ENCODE assay signal across 8 cellular contexts in genomic region chr17:8435245-8436168, GRCh38. TPM values are rescaled to one million over a fixed set of nuclear protein-coding genes. Genes with fewer than 3 reads are reported as not detected.
DNase-seq lines count a peak whose midpoint lies in the region; ATAC-seq, FAIRE-seq and TF ChIP-seq lines count a peak whose summit lies in the region.

TSS of gene NDEL1 (plus strand) at chr17:8435884. CDS start at chr17:8444272, 8,388 bp downstream.

- ATAC-seq in activated T-helper 17 cell treated with anti-CD3 and anti-CD28 coated beads, Interleukin-2, amount 50 U/mL, for 72 hours (replicated peaks): peak; percentile 97
- ATAC-seq in naive thymus-derived CD4-positive, alpha-beta T cell: peak; percentile 95
- peak; percentile 99 for ATAC-seq in stimulated activated memory B cell treated with anti-CD40 and anti-IgM and Interleukin-4, amounts not matched to agents 10 μg/mL and 1 μg/mL and 100 μg/mL, for 72 hours

- H2AFZ ChIP-seq in fibroblast of lung (ENCODE audit: low read length): peak within 1 kb of the TSS; percentile 94

- peak within 1 kb of the TSS; percentile 95 for H3K4me2 ChIP-seq in fibroblast of lung (ENCODE audit: extremely low read depth, insufficient read depth, low read length)

- FAIRE-seq in H54 (lab: Jason Lieb, UNC): no peak

- peak within 1 kb of the TSS; percentile 100 for H3K4me3 Mint-ChIP-seq in activated T-helper 17 cell treated with anti-CD3 and anti-CD28 coated beads, Interleukin-2, amount 50 U/mL, for 72 hours
- peak within 1 kb of the TSS; percentile 94 to 99 (median 96) for H3K4me3 Mint-ChIP-seq in naive thymus-derived CD4-positive, alpha-beta T cell
- peak within 1 kb of the TSS; percentile 92 for H3K4me3 Mint-ChIP-seq in stimulated activated memory B cell treated with anti-CD40 and anti-IgM and Interleukin-4, amounts not matched to agents 10 μg/mL and 1 μg/mL and 100 μg/mL, for 72 hours

- H3K4me3 ChIP-seq in fibroblast of lung (replicated peaks in 1 of 4; ENCODE audit: control extremely low read depth in 1 of 4, insufficient read depth in 1 of 4, low read depth in 3 of 4, low read length in 4 of 4): peak within 1 kb of the TSS; percentile 78 to 100 (median 92)
- H3K4me3 ChIP-seq in naive thymus-derived CD4-positive, alpha-beta T cell (ENCODE audit: low read length): peak within 1 kb of the TSS; percentile 81

- H3K27me3 Mint-ChIP-seq in activated T-helper 17 cell treated with anti-CD3 and anti-CD28 coated beads, Interleukin-2, amount 50 U/mL, for 72 hours: no peaks in the 10 kb centered on the region
- H3K27me3 Mint-ChIP-seq in naive thymus-derived CD4-positive, alpha-beta T cell: no peaks in the 10 kb centered on the region
- H3K27me3 Mint-ChIP-seq in stimulated activated memory B cell treated with anti-CD40 and anti-IgM and Interleukin-4, amounts not matched to agents 10 μg/mL and 1 μg/mL and 100 μg/mL, for 72 hours: no peaks in the 10 kb centered on the region

- peak; percentile 98 for DNase-seq in EL
- peak; percentile 99 for DNase-seq in H54 (ENCODE audit: insufficient read length, low spot score)
- DNase-seq in LoVo (ENCODE audit: low spot score): peak; percentile 97
- peak; percentile 99 for DNase-seq in RWPE1 (ENCODE audit: low spot score)
- DNase-seq in fibroblast of lung (ENCODE audit: low read depth in 2 of 2): peak; percentile 97 to 98
- DNase-seq in naive thymus-derived CD4-positive, alpha-beta T cell: peak; percentile 97 to 99 (median 99)

- TF ChIP-seq CTCF in RWPE1 (conservative IDR thresholded peaks at IDR 0.05; ENCODE audit: low read depth) (no peak), fibroblast of lung (conservative IDR thresholded peaks at IDR 0.05 in 1 of 2, IDR thresholded peaks at IDR 0.05 in 1 of 2; ENCODE audit: low read depth in 1 of 2, low read length in 2 of 2) (no peak)

- peak within 1 kb of the TSS; percentile 99 for H3K9ac ChIP-seq in fibroblast of lung (ENCODE audit: insufficient read depth, low read length)

- no peaks in the 10 kb centered on the region for H3K27me3 ChIP-seq in fibroblast of lung (ENCODE audit: control insufficient read depth, insufficient read depth, low read length)
- no peaks in the 10 kb centered on the region for H3K27me3 ChIP-seq in naive thymus-derived CD4-positive, alpha-beta T cell (ENCODE audit: control insufficient read depth in 2 of 2, insufficient read depth in 2 of 2, low read length in 2 of 2)

- H3K4me1 Mint-ChIP-seq in activated T-helper 17 cell treated with anti-CD3 and anti-CD28 coated beads, Interleukin-2, amount 50 U/mL, for 72 hours: peaks cover 6% of the 10 kb centered on the region
- peaks cover 9 to 46% (median 37%) of the 10 kb centered on the region in 7 donors for H3K4me1 Mint-ChIP-seq in naive thymus-derived CD4-positive, alpha-beta T cell
- peaks cover 23% of the 10 kb centered on the region for H3K4me1 Mint-ChIP-seq in stimulated activated memory B cell treated with anti-CD40 and anti-IgM and Interleukin-4, amounts not matched to agents 10 μg/mL and 1 μg/mL and 100 μg/mL, for 72 hours

- CTCF ChIA-PET in RWPE1 (lab: Yijun Ruan, JAX): interaction anchor here (0.6 to 1.1 kb wide), 2 partner anchors 9 to 59 kb away, joined by 3 to 4 read pairs; partner anchors contain the start of gene KRABD2
- CTCF ChIA-PET in naive thymus-derived CD4-positive, alpha-beta T cell (lab: Charles Lee): interaction anchor here (0.5 to 1.2 kb wide), 5 partner anchors 22 to 447 kb away, joined by 3 to 7 read pairs (median 4); no protein-coding TSS in a partner anchor

- H3K36me3 ChIP-seq in fibroblast of lung (ENCODE audit: control insufficient read depth, insufficient read depth, low read length): peaks cover under 1% of the 10 kb centered on the region
- H3K36me3 ChIP-seq in naive thymus-derived CD4-positive, alpha-beta T cell (ENCODE audit: control insufficient read depth in 2 of 3, insufficient read depth in 3 of 3, low read length in 3 of 3): peaks cover 0 to 6% (median 0%) of the 10 kb centered on the region in 3 experiments

- TF ChIP-seq POLR2A in H54 (IDR thresholded peaks at IDR 0.05; ENCODE audit: low read depth, low read length): peak; percentile 97

- peaks cover 39% of the 10 kb centered on the region for H3K36me3 Mint-ChIP-seq in activated T-helper 17 cell treated with anti-CD3 and anti-CD28 coated beads, Interleukin-2, amount 50 U/mL, for 72 hours (ENCODE audit: low read depth)
- peaks cover 0 to 8% (median 5%) of the 10 kb centered on the region in 5 donors for H3K36me3 Mint-ChIP-seq in naive thymus-derived CD4-positive, alpha-beta T cell
- no peaks in the 10 kb centered on the region for H3K36me3 Mint-ChIP-seq in stimulated activated memory B cell treated with anti-CD40 and anti-IgM and Interleukin-4, amounts not matched to agents 10 μg/mL and 1 μg/mL and 100 μg/mL, for 72 hours

- no peaks in the 10 kb centered on the region for H3K9me3 ChIP-seq in fibroblast of lung (ENCODE audit: control insufficient read depth, insufficient read depth, low read depth, low read length)
- H3K9me3 ChIP-seq in naive thymus-derived CD4-positive, alpha-beta T cell (ENCODE audit: control insufficient read depth in 2 of 3, low read length in 3 of 3): no peaks in the 10 kb centered on the region

- peak within 1 kb of the TSS; percentile 99 for H3K27ac Mint-ChIP-seq in activated T-helper 17 cell treated with anti-CD3 and anti-CD28 coated beads, Interleukin-2, amount 50 U/mL, for 72 hours
- H3K27ac Mint-ChIP-seq in naive thymus-derived CD4-positive, alpha-beta T cell: peak within 1 kb of the TSS; percentile 96 to 100 (median 98)
- peak within 1 kb of the TSS; percentile 97 for H3K27ac Mint-ChIP-seq in stimulated activated memory B cell treated with anti-CD40 and anti-IgM and Interleukin-4, amounts not matched to agents 10 μg/mL and 1 μg/mL and 100 μg/mL, for 72 hours

- H3K27ac ChIP-seq in RWPE1 (peak within 1 kb of the TSS; percentile 92), fibroblast of lung (ENCODE audit: insufficient read depth, low read length) (peak within 1 kb of the TSS; percentile 99)
- peak within 1 kb of the TSS; percentile 100 for H3K27ac ChIP-seq in naive thymus-derived CD4-positive, alpha-beta T cell (ENCODE audit: low read depth, low read length)

- no peaks in the 10 kb centered on the region for H3K9me3 Mint-ChIP-seq in activated T-helper 17 cell treated with anti-CD3 and anti-CD28 coated beads, Interleukin-2, amount 50 U/mL, for 72 hours
- no peaks in the 10 kb centered on the region for H3K9me3 Mint-ChIP-seq in naive thymus-derived CD4-positive, alpha-beta T cell
- H3K9me3 Mint-ChIP-seq in stimulated activated memory B cell treated with anti-CD40 and anti-IgM and Interleukin-4, amounts not matched to agents 10 μg/mL and 1 μg/mL and 100 μg/mL, for 72 hours: no peaks in the 10 kb centered on the region

- POLR2A ChIA-PET in RWPE1 (lab: Yijun Ruan, JAX; ENCODE audit: low non-redundant PET): interaction anchor here (1.0 to 1.2 kb wide), 3 partner anchors 17 to 52 kb away, joined by 3 to 10 read pairs (median 5); no protein-coding TSS in a partner anchor
- POLR2A ChIA-PET in naive thymus-derived CD4-positive, alpha-beta T cell (lab: Charles Lee): interaction anchor here (0.6 to 1.5 kb wide), 10 partner anchors 43 to 423 kb away, joined by 3 to 12 read pairs (median 4); partner anchors contain the start of gene KRABD2

- no peaks in the 10 kb centered on the region for H3K4me1 ChIP-seq in fibroblast of lung (ENCODE audit: control insufficient read depth, extremely low read depth, insufficient read depth, low read length)
- H3K4me1 ChIP-seq in naive thymus-derived CD4-positive, alpha-beta T cell (ENCODE audit: control insufficient read depth in 2 of 2, insufficient read depth in 2 of 2, low read length in 2 of 2): peaks cover 10 to 22% of the 10 kb centered on the region in 2 donors

- H3K79me2 ChIP-seq in fibroblast of lung (ENCODE audit: control insufficient read depth, insufficient read depth, low read length): peaks cover 45% of the 10 kb centered on the region

- H4K20me1 ChIP-seq in fibroblast of lung (ENCODE audit: control insufficient read depth, extremely low read depth, insufficient read depth, low read length): no peaks in the 10 kb centered on the region

- intact Hi-C loops in naive thymus-derived CD4-positive, alpha-beta T cell (cut with micrococcal nuclease): loop anchor here (1.0 to 10.0 kb wide), 12 partner anchors 25 to 1423 kb away; partner anchors contain the start of genes PIK3R5 (in 2 of the 2), RPL26 (in 2 of the 2), CNTROB (in 1 of the 2) and CTC1 (in 1 of the 2)

RNA-seq across cellular contexts. Expression of gene NDEL1, which starts in this region (rescaled TPM):
- total RNA-seq in activated T-helper 17 cell treated with anti-CD3 and anti-CD28 coated beads, Interleukin-2, amount 50 U/mL, for 72 hours: 10 to 100 TPM; 71.9 to 74.1 TPM
- total RNA-seq in fibroblast of lung: 34.9 and 45.4 TPM in 2 replicates
- 67.3 and 88.6 TPM in 2 replicates for polyA plus RNA-seq in fibroblast of lung
- polyA plus RNA-seq in fibroblast of lung (2012): 39.3 and 52.2 TPM in 2 replicates
- 30.5 and 37.9 TPM in 2 replicates for polyA minus RNA-seq in fibroblast of lung (ENCODE audit: low replicate concordance)
- 100 to 1,000 TPM in 4 of 5 experiments, 10 to 100 TPM in 1; 72.6 to 274 (median 116) TPM for total RNA-seq in naive thymus-derived CD4-positive, alpha-beta T cell
- polyA plus RNA-seq in naive thymus-derived CD4-positive, alpha-beta T cell: 10 to 100 TPM; 53.7 to 73.2 TPM

Comparison
In these comparisons a context has a peak if more than half of its experiments do, and no peak if none do; other contexts are left out.
1. Peak in every context shown above with its lines: DNase-seq, ATAC-seq, H3K4me3 ChIP-seq and H3K27ac ChIP-seq.